In the genomic region with DNA sequence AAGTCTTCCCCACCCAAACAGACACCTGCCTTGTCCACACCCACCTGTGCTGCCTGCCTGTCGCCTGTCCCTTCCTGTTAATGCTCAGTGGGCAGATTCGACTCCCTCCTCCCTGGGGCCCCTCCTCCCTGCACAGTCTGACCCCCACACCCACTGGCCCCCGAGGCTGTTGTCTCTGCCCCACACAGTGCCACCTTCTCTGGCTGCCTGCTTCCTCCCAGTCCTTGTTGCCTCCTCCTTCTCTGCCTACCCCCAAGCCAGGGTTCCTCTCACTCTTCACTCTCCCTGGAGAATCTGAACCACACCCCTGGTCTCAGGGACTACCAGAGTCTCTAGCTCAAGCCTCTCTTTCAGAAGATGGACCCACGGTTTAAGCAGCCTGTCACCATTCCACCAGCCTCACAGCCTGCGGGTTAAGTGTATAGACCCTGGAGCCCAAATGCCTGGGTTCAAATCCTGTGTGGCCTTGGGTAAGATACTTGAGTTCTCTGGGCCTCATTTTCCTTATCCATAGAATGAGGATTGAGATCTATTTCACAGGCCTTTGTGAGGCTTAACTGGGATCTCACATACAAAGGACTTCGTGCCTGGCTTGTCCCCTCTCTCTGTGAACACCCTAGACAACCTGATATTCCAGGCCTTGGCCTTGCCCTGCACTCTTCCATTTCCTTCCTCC, we compare ENCODE assay signal across 10 cellular contexts. TPM values are rescaled to one million over a fixed set of nuclear protein-coding genes. Genes with fewer than 3 reads are reported as not detected.
A peak's percentile ranks its signal among the peaks of the same experiment; 100 is the strongest.
DNase-seq lines count a peak whose midpoint lies in the region; ATAC-seq and TF ChIP-seq lines count a peak whose summit lies in the region.
"Had no signal": no experiment of that assay in that cellular context is flagged by ENCODE, and none has a peak within 500 bp of the region (broad histone marks: within the 10 kb centered on the region; RNA-seq: fewer than 3 reads in every experiment).

No MANE protein-coding gene starts in this region.

- TF ChIP-seq POLR2A in gastroesophageal sphincter (IDR thresholded peaks at IDR 0.05), result no peak

- CTCF ChIA-PET in PC-9 (lab: Charles Lee), result interaction anchor here (0.9 to 1.1 kb wide), 3 partner anchors 19 to 243 kb away, joined by 4 to 6 read pairs (median 4); no protein-coding TSS in a partner anchor

- H3K9me3 ChIP-seq in BLaER1 (no peaks in the 10 kb centered on the region), PC-9 (ENCODE audit: insufficient read depth, low read depth) (no peaks in the 10 kb centered on the region), gastroesophageal sphincter (no peaks in the 10 kb centered on the region), skeletal muscle tissue (ENCODE audit: control insufficient read depth in 3 of 3, low read length in 3 of 3) (no peaks in the 10 kb centered on the region), SJCRH30 (replicated peaks) (no peaks in the 10 kb centered on the region)

- H3K4me2 ChIP-seq in BLaER1, result peak overlapping the region; percentile 98
- H3K4me2 ChIP-seq in PC-9, result peak overlapping the region; percentile 4; the same call in 1 of the 2 replicates

- peaks cover 22% of the 10 kb centered on the region; the same call in 1 of the 2 replicates for H3F3A ChIP-seq in PC-9 (ENCODE audit: insufficient read depth, low read depth)

- H3K27me3 ChIP-seq in BLaER1 (peaks cover 20% of the 10 kb centered on the region), PC-9 (ENCODE audit: insufficient read depth, low read depth) (peaks cover 14% of the 10 kb centered on the region; the same call in 1 of the 2 replicates), gastroesophageal sphincter (peaks cover 5% of the 10 kb centered on the region), skeletal muscle tissue (ENCODE audit: control insufficient read depth in 3 of 3, insufficient read depth in 3 of 3, low read length in 3 of 3) (peaks cover 6 to 13% (median 8%) of the 10 kb centered on the region in 3 donors), SJCRH30 (0 out of 2 replicates have a peak, but pooled peaks cover 2% of the 10 kb centered on the region)

- H3K9ac ChIP-seq in BLaER1, result peak overlapping the region; percentile 58; the same call in 1 of the 2 replicates
- peak overlapping the region in 1 of 3 donors; percentile 25 for H3K9ac ChIP-seq in skeletal muscle tissue (ENCODE audit: low read depth in 1 of 3, low read length in 3 of 3)

- H3K27ac ChIP-seq in BLaER1, result peak overlapping the region; percentile 55; the same call in 1 of the 2 replicates
- no peak overlapping the region for H3K27ac ChIP-seq in PC-9
- peak overlapping the region in 3 of 4 donors; percentile 69 to 96 (median 94) for H3K27ac ChIP-seq in gastroesophageal sphincter
- H3K27ac ChIP-seq in skeletal muscle tissue (ENCODE audit: low read depth, low read length), result peak overlapping the region; percentile 55
- no peak overlapping the region for H3K27ac ChIP-seq in SJCRH30

- DNase-seq in PC-9 (peak in 1 of 2 experiments; percentile 24), T1000 (lab: John Stamatoyannopoulos, UW) (no peak), NCI-H524 treated with DMSO at 0.1 percent for 48 hours (lab: John Stamatoyannopoulos, UW) (no peak), SJCRH30 (no peak)
- DNase-seq in activated CD4-positive, CD25-positive, alpha-beta regulatory T cell treated with anti-CD3 and anti-CD28 coated beads, Interleukin-2, amount 50 U/mL, for 72 hours, result no peak
- DNase-seq: NCI-H2171, occipital lobe had no signal

- H3K4me3 ChIP-seq in BLaER1 (no peak overlapping the region), PC-9 (no peak overlapping the region), gastroesophageal sphincter (no peak overlapping the region), skeletal muscle tissue (ENCODE audit: low read length in 3 of 3) (no peak overlapping the region), SJCRH30 (no peak overlapping the region)

- H3K36me3 ChIP-seq in BLaER1, result no peaks in the 10 kb centered on the region
- no peaks in the 10 kb centered on the region for H3K36me3 ChIP-seq in PC-9 (ENCODE audit: low read depth)
- H3K36me3 ChIP-seq in gastroesophageal sphincter, result no peaks in the 10 kb centered on the region
- H3K36me3 ChIP-seq in skeletal muscle tissue (ENCODE audit: control insufficient read depth in 3 of 3, insufficient read depth in 3 of 3, low read length in 3 of 3), result no peaks in the 10 kb centered on the region
- no peaks in the 10 kb centered on the region for H3K36me3 ChIP-seq in SJCRH30

- H4K20me1 ChIP-seq in BLaER1 (peaks cover 10% of the 10 kb centered on the region), PC-9 (ENCODE audit: insufficient read depth) (no peaks in the 10 kb centered on the region)

- TF ChIP-seq EP300 in gastroesophageal sphincter (IDR thresholded peaks at IDR 0.05), result no peak

- TF ChIP-seq CTCF in PC-9 (conservative IDR thresholded peaks at IDR 0.05), result no peak
- no peak for TF ChIP-seq CTCF in gastroesophageal sphincter (IDR thresholded peaks at IDR 0.05)

- POLR2A ChIA-PET in PC-9 (lab: Charles Lee; ENCODE audit: unreplicated experiment), result interaction anchor here (0.5 to 0.7 kb wide), 2 partner anchors 134 to 832 kb away, joined by 3 to 8 read pairs; no protein-coding TSS in a partner anchor

- BruUV-seq in PC-9 (replicated peaks; lab: Mats Ljungman, UMichigan), result no TSS peak

- H2AFZ ChIP-seq in PC-9, result no peak overlapping the region

- WGBS in gastroesophageal sphincter (ENCODE audit: low coverage in 1 of 2), 2 donors, result 72 to 80% methylated on average over 2 to 6 of the region's 6 CpGs

- no peaks in the 10 kb centered on the region for H3K79me2 ChIP-seq in PC-9 (ENCODE audit: low read depth)

- no peaks in the 10 kb centered on the region for H3K9me2 ChIP-seq in PC-9 (ENCODE audit: insufficient read depth)

- intact Hi-C loops in PC-9 (cut with micrococcal nuclease; ENCODE audit: unreplicated experiment), result no loop called here

- no peak for ATAC-seq in gastroesophageal sphincter

- H3K4me1 ChIP-seq in BLaER1 (peaks cover 78% of the 10 kb centered on the region), PC-9 (replicated peaks; ENCODE audit: insufficient read depth) (peaks cover 24% of the 10 kb centered on the region), gastroesophageal sphincter (peaks cover 9 to 94% (median 47%) of the 10 kb centered on the region in 3 donors), skeletal muscle tissue (ENCODE audit: control insufficient read depth in 3 of 3, insufficient read depth in 3 of 3, low read length in 3 of 3) (peaks cover 35 to 64% (median 56%) of the 10 kb centered on the region in 3 donors), SJCRH30 (peaks cover 24% of the 10 kb centered on the region)

RNA-seq across cellular contexts. Expression of gene ARHGAP23, which starts 3.8 kb away (rescaled TPM):
- total RNA-seq in PC-9 (2021), result 129 and 137 TPM in 2 replicates
- total RNA-seq in gastroesophageal sphincter, result 100 to 1,000 TPM in 1 of 4 donors, 10 to 100 TPM in 3; 45.3 to 132 (median 82.8) TPM
- 25.6 TPM for total RNA-seq in skeletal muscle tissue
- total RNA-seq in SJCRH30 (2014; rRNA removed; shearing (Covaris generic)), result 35.7 and 37.9 TPM in 2 replicates

Comparison
In these comparisons a context has a peak if more than half of its experiments do, and no peak if none do; other contexts are left out.
1. H3K27ac ChIP-seq: peak in BLaER1 (single experiment), gastroesophageal sphincter (3 of 4) and skeletal muscle tissue (single experiment); none in PC-9 (single experiment) and SJCRH30 (single experiment).